12 cellular contexts compared by ENCODE assay signal in genomic region chr5:173663810-173664526, GRCh38. TPM values are rescaled to one million over a fixed set of nuclear protein-coding genes. Genes with fewer than 3 reads are reported as not detected.
A peak's percentile ranks its signal among the peaks of the same experiment; 100 is the strongest.
DNase-seq lines count a peak whose midpoint lies in the region; ATAC-seq, FAIRE-seq and TF ChIP-seq lines count a peak whose summit lies in the region.
"Had no signal": no experiment of that assay in that cellular context is flagged by ENCODE, and none has a peak within 500 bp of the region (broad histone marks: within the 10 kb centered on the region; RNA-seq: fewer than 3 reads in every experiment).

No MANE protein-coding gene starts in this region.

- H3K4me3 ChIP-seq in brain microvascular endothelial cell (ENCODE audit: low read depth, low read length), result no peak overlapping the region
- H3K4me3 ChIP-seq in naive thymus-derived CD4-positive, alpha-beta T cell (ENCODE audit: low read length), result no peak overlapping the region
- H3K4me3 ChIP-seq: upper lobe of left lung had no signal

- peak; percentile 43 for DNase-seq in GM12891 (ENCODE audit: insufficient read length, low spot score)
- peak; percentile 7 for DNase-seq in M059J (ENCODE audit: low read depth)
- peak; percentile 7 for DNase-seq in brain microvascular endothelial cell
- DNase-seq in naive thymus-derived CD4-positive, alpha-beta T cell, result peak in 1 of 9 donors; percentile 11
- DNase-seq in ureter (ENCODE audit: low spot score), result no peak
- no peak for DNase-seq in cerebellar nuclear complex (lab: John Stamatoyannopoulos, UW)
- DNase-seq: stimulated activated CD4-positive, alpha-beta T cell treated with anti-CD3 and anti-CD28 coated beads, Interleukin-4, amount 100 ng/mL, for 4 hours; upper lobe of left lung had no signal

- ATAC-seq in naive thymus-derived CD4-positive, alpha-beta T cell, result peak; percentile 84
- ATAC-seq in HG03139 (IDR thresholded peaks at IDR 0.05; ENCODE audit: unreplicated experiment) (no peak), GM21825 (IDR thresholded peaks at IDR 0.05; ENCODE audit: unreplicated experiment) (no peak)
- ATAC-seq: HCT116, T-cell had no signal

- H3K36me3 Mint-ChIP-seq in naive thymus-derived CD4-positive, alpha-beta T cell, result peaks cover 0 to 4% (median 0%) of the 10 kb centered on the region in 5 donors
- H3K36me3 Mint-ChIP-seq: T-cell had no signal

- no peak overlapping the region for H3K27ac ChIP-seq in brain microvascular endothelial cell
- no peak overlapping the region for H3K27ac ChIP-seq in naive thymus-derived CD4-positive, alpha-beta T cell (ENCODE audit: low read depth, low read length)
- H3K27ac ChIP-seq: upper lobe of left lung had no signal

- H3K27ac Mint-ChIP-seq in naive thymus-derived CD4-positive, alpha-beta T cell, result no peak overlapping the region
- H3K27ac Mint-ChIP-seq: T-cell had no signal

- H3K4me1 Mint-ChIP-seq in naive thymus-derived CD4-positive, alpha-beta T cell, result peaks cover 0 to 3% (median 0%) of the 10 kb centered on the region in 7 donors
- H3K4me1 Mint-ChIP-seq: T-cell had no signal

- in situ Hi-C loops in brain microvascular endothelial cell (cut with HindIII; ENCODE audit: low pct_ligation_motif_present, low sequenced_read_pairs), result no loop called here

- POLR2A ChIA-PET in naive thymus-derived CD4-positive, alpha-beta T cell (lab: Charles Lee), result no interaction called here

- TF ChIP-seq CTCF in brain microvascular endothelial cell (IDR thresholded peaks at IDR 0.05; ENCODE audit: low read depth, low read length, missing control alignments), result no peak

- no peak for FAIRE-seq in GM12891 (lab: Jason Lieb, UNC)

- no peak for TF ChIP-seq POLR2A in GM12891 (IDR thresholded peaks at IDR 0.05; ENCODE audit: low read depth, low read length)

- H3K9me3 ChIP-seq in naive thymus-derived CD4-positive, alpha-beta T cell (ENCODE audit: control insufficient read depth in 2 of 3, low read length in 3 of 3), result no peaks in the 10 kb centered on the region

- H3K36me3 ChIP-seq in brain microvascular endothelial cell (replicated peaks), result no peaks in the 10 kb centered on the region
- H3K36me3 ChIP-seq in naive thymus-derived CD4-positive, alpha-beta T cell (ENCODE audit: control insufficient read depth in 2 of 3, insufficient read depth in 3 of 3, low read length in 3 of 3), result no peaks in the 10 kb centered on the region
- H3K36me3 ChIP-seq: upper lobe of left lung had no signal

- no peaks in the 10 kb centered on the region for H3K4me1 ChIP-seq in naive thymus-derived CD4-positive, alpha-beta T cell (ENCODE audit: control insufficient read depth in 2 of 2, insufficient read depth in 2 of 2, low read length in 2 of 2)

- H3K9me3 Mint-ChIP-seq in naive thymus-derived CD4-positive, alpha-beta T cell, result peaks cover 0 to 9% (median 0%) of the 10 kb centered on the region in 11 donors

- H3K27me3 ChIP-seq in brain microvascular endothelial cell (replicated peaks), result no peaks in the 10 kb centered on the region
- H3K27me3 ChIP-seq in naive thymus-derived CD4-positive, alpha-beta T cell (ENCODE audit: control insufficient read depth in 2 of 2, insufficient read depth in 2 of 2, low read length in 2 of 2), result no peaks in the 10 kb centered on the region
- H3K27me3 ChIP-seq: upper lobe of left lung had no signal

- H3K27me3 Mint-ChIP-seq in naive thymus-derived CD4-positive, alpha-beta T cell, result peaks cover 0 to 4% (median 0%) of the 10 kb centered on the region in 5 donors

- no peak overlapping the region for H3K4me3 Mint-ChIP-seq in naive thymus-derived CD4-positive, alpha-beta T cell
- H3K4me3 Mint-ChIP-seq: T-cell had no signal

- intact Hi-C loops in naive thymus-derived CD4-positive, alpha-beta T cell (cut with micrococcal nuclease), result no loop called here

- CTCF ChIA-PET in naive thymus-derived CD4-positive, alpha-beta T cell (lab: Charles Lee), result no interaction called here

TF ChIP-seq in GM12891, 5 proteins besides CTCF, POLR2A, EP300 and RAD21:
- peak; percentile 36; the same call in 1 of the 2 replicates for TF ChIP-seq SPI1 (IDR thresholded peaks at IDR 0.05; ENCODE audit: low read depth, low read length)
- no peak for TF ChIP-seq TAF1 (IDR thresholded peaks at IDR 0.05; ENCODE audit: low read depth, low read length)

RNA-seq across cellular contexts. Expression of gene BOD1, which starts 47.5 kb away (rescaled TPM):
- 17.8 TPM for polyA plus RNA-seq in GM12891 (2012; ENCODE audit: low read depth, missing spikeins)
- 62.8 and 94.7 TPM in 2 replicates for total RNA-seq in M059J (2014; rRNA removed; shearing (Covaris generic))
- total RNA-seq in naive thymus-derived CD4-positive, alpha-beta T cell, result 10 to 100 TPM; 23.2 to 50.2 (median 31.7) TPM
- 10 to 100 TPM; 18.1 to 23.0 TPM for polyA plus RNA-seq in naive thymus-derived CD4-positive, alpha-beta T cell
- 49.3 TPM for total RNA-seq in ureter

Comparison
In these comparisons a context has a peak if more than half of its experiments do, and no peak if none do; other contexts are left out.
1. DNase-seq: peak in GM12891 (single experiment), M059J (single experiment) and brain microvascular endothelial cell (single experiment); none in ureter (single experiment) and cerebellar nuclear complex (0 of 2).